Comparison of ENCODE assay signal across 18 cellular contexts in the genomic region with DNA sequence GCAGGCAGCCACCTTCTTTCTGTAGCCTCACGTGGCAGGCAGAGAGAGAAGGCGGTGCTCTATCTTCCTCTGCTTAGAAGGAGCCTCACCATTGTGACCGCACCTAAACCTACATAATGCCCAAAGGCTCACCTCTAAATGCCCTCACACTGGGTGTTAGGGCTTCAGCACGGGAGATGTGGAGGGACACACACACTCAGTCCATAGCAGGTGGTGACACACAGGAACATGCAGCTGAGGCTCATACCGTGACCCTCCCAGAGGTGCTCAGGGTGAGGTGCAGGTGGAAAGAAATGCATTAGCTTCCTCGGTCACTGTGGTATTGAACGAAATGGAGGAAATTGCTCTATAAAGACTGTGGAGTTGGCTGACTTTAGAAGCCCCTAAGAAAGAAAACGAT.
"Had no signal": no experiment of that assay in that cellular context is flagged by ENCODE, and none has a peak within 500 bp of the region (broad histone marks: within the 10 kb centered on the region; RNA-seq: fewer than 3 reads in every experiment).

No MANE protein-coding gene starts in this region.

- H3K4me1 ChIP-seq: foreskin keratinocyte, sigmoid colon, testis, tibial nerve had no signal

- H3K4me3 ChIP-seq: coronary artery, lung, sigmoid colon, skin epidermis, testis, tibial nerve had no signal

- FAIRE-seq: endothelial cell of umbilical vein had no signal

- H3K36me3 ChIP-seq: sigmoid colon, tibial nerve had no signal

- H3K27me3 ChIP-seq: sigmoid colon, testis, tibial nerve had no signal

- H3K27ac ChIP-seq: coronary artery, foreskin keratinocyte, sigmoid colon, skin epidermis, testis, tibial nerve had no signal

- DNase-seq: cerebellar nuclear complex; effector CD4-positive, alpha-beta T cell; endodermal cell; erythroblast; foreskin keratinocyte; immature natural killer cell; left colon; left ventricle myocardium superior; mesendoderm; naive thymus-derived CD4-positive, alpha-beta T cell; sigmoid colon; stimulated activated CD4-positive, alpha-beta T cell treated with anti-CD3 and anti-CD28 coated beads, Interleukin-2, amount 100 ng/mL, for 48 hours; testis had no signal

- ATAC-seq: foreskin keratinocyte; left colon; left ventricle myocardium superior; naive thymus-derived CD4-positive, alpha-beta T cell had no signal

- H3K9me3 ChIP-seq: sigmoid colon, testis, tibial nerve had no signal
